ENCODE assay signal across 1 cellular context in the genomic region with DNA sequence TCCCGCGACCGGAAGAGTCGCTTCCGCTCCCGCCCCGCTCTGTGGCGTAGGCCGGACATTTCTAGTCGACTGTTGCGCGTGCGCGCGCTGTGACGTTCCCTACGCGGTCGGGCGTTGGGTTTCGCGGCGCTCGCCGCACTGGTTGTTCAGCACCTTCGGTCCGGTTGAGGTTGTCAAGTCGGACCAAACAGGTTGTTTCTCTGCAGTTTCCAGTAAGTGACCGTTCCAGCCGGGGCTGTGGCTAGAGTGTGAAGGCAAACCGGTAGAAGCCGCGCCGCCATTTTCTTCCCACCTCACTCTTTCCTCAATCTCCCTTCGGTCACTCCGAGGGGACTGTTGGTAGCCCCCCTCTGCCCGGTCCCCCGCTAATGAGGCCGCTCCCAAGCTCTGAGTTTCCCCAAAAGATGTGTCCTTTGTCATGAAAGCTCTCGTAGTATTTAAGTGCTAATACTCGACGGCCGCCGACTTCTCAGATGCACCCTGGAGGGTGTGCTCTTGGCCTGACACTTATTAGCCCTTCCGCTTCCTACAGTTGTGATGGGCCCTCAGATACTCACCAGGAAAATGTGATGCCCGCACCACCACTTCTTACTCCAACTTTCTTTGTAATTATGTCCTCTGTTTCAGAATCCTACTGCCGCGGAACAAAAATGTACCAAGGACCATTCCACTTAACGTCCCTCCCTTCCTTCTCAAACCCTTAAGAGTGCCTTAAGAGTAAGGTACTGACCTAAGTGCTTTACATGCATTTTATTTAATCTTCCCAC.
TF ChIP-seq lines count a peak whose summit lies in the region.

No MANE protein-coding gene starts in this region.

TF ChIP-seq in HepG2, 621 proteins besides CTCF, POLR2A, EP300 and RAD21 (continued from another document and continues in another):
- TF ChIP-seq, protein P1, sequence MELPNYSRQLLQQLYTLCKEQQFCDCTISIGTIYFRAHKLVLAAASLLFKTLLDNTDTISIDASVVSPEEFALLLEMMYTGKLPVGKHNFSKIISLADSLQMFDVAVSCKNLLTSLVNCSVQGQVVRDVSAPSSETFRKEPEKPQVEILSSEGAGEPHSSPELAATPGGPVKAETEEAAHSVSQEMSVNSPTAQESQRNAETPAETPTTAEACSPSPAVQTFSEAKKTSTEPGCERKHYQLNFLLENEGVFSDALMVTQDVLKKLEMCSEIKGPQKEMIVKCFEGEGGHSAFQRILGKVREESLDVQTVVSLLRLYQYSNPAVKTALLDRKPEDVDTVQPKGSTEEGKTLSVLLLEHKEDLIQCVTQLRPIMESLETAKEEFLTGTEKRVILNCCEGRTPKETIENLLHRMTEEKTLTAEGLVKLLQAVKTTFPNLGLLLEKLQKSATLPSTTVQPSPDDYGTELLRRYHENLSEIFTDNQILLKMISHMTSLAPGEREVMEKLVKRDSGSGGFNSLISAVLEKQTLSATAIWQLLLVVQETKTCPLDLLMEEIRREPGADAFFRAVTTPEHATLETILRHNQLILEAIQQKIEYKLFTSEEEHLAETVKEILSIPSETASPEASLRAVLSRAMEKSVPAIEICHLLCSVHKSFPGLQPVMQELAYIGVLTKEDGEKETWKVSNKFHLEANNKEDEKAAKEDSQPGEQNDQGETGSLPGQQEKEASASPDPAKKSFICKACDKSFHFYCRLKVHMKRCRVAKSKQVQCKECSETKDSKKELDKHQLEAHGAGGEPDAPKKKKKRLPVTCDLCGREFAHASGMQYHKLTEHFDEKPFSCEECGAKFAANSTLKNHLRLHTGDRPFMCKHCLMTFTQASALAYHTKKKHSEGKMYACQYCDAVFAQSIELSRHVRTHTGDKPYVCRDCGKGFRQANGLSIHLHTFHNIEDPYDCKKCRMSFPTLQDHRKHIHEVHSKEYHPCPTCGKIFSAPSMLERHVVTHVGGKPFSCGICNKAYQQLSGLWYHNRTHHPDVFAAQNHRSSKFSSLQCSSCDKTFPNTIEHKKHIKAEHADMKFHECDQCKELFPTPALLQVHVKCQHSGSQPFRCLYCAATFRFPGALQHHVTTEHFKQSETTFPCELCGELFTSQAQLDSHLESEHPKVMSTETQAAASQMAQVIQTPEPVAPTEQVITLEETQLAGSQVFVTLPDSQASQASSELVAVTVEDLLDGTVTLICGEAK (IDR thresholded peaks at IDR 0.05), result no peak
- TF ChIP-seq, protein P1 (CRISPR knock-in tag; IDR thresholded peaks at IDR 0.05), result peak; percentile 77
- TF ChIP-seq PRMT3 (CRISPR knock-in tag; IDR thresholded peaks at IDR 0.05; ENCODE audit: borderline replicate concordance, low read depth) (no peak), ARNT (IDR thresholded peaks at IDR 0.05) (no peak), KAT7 (CRISPR knock-in tag; IDR thresholded peaks at IDR 0.05; ENCODE audit: borderline replicate concordance) (peak; percentile 50; the same call in 1 of the 2 replicates), ZNF12 (CRISPR knock-in tag; IDR thresholded peaks at IDR 0.05) (peak; percentile 74), CAMTA2 (CRISPR knock-in tag; IDR thresholded peaks at IDR 0.05; ENCODE audit: borderline replicate concordance) (peak; percentile 88; the same call in 1 of the 2 replicates), TFE3 (CRISPR knock-in tag; IDR thresholded peaks at IDR 0.05) (peak; percentile 37), ZSCAN5A (CRISPR knock-in tag; IDR thresholded peaks at IDR 0.05; ENCODE audit: borderline replicate concordance) (peak; percentile 48; the same call in 1 of the 2 replicates), TAF15 (IDR thresholded peaks at IDR 0.05; ENCODE audit: low read depth, low read length, poor library complexity, severe bottlenecking) (no peak), ETV5 (CRISPR knock-in tag; IDR thresholded peaks at IDR 0.05; ENCODE audit: borderline replicate concordance) (peak; percentile 97), ISL2 (CRISPR knock-in tag; IDR thresholded peaks at IDR 0.05) (no peak), KDM4B (CRISPR knock-in tag; IDR thresholded peaks at IDR 0.05) (peak; percentile 55; the same call in 1 of the 2 replicates), KLF15 (CRISPR knock-in tag; IDR thresholded peaks at IDR 0.05; ENCODE audit: borderline replicate concordance) (peak; percentile 56; the same call in 1 of the 2 replicates), NFRKB (IDR thresholded peaks at IDR 0.05) (peak; percentile 35; the same call in 1 of the 2 replicates), ZNF256 (CRISPR knock-in tag; conservative IDR thresholded peaks at IDR 0.05) (peak; percentile 52; the same call in 1 of the 2 replicates), NFE2L2 (IDR thresholded peaks at IDR 0.05; ENCODE audit: low read length) (no peak), ZNF766 (CRISPR knock-in tag; IDR thresholded peaks at IDR 0.05; ENCODE audit: borderline replicate concordance) (peak; percentile 85), SP2 (CRISPR knock-in tag; IDR thresholded peaks at IDR 0.05) (peak; percentile 43; the same call in 1 of the 2 replicates), PAWR (CRISPR knock-in tag; IDR thresholded peaks at IDR 0.05; ENCODE audit: borderline replicate concordance) (0 out of 2 replicates have a peak, but pooled peaks have one; percentile 39), ZNF350 (CRISPR knock-in tag; IDR thresholded peaks at IDR 0.05; ENCODE audit: borderline replicate concordance, low read depth) (peak; percentile 79; the same call in 1 of the 2 replicates), ZNF746 (CRISPR knock-in tag; IDR thresholded peaks at IDR 0.05) (peak; percentile 89), ZFP37 (CRISPR knock-in tag; IDR thresholded peaks at IDR 0.05; ENCODE audit: borderline replicate concordance) (peak; percentile 51; the same call in 1 of the 2 replicates), ZNF20 (CRISPR knock-in tag; IDR thresholded peaks at IDR 0.05) (0 out of 2 replicates have a peak, but pooled peaks have one; percentile 50), ZNF274 (CRISPR knock-in tag; IDR thresholded peaks at IDR 0.05) (peak; percentile 92), ZNF672 (CRISPR knock-in tag; IDR thresholded peaks at IDR 0.05) (no peak), NFAT5 (CRISPR knock-in tag; IDR thresholded peaks at IDR 0.05) (peak; percentile 59; the same call in 1 of the 2 replicates)
- TF ChIP-seq, protein P2, sequence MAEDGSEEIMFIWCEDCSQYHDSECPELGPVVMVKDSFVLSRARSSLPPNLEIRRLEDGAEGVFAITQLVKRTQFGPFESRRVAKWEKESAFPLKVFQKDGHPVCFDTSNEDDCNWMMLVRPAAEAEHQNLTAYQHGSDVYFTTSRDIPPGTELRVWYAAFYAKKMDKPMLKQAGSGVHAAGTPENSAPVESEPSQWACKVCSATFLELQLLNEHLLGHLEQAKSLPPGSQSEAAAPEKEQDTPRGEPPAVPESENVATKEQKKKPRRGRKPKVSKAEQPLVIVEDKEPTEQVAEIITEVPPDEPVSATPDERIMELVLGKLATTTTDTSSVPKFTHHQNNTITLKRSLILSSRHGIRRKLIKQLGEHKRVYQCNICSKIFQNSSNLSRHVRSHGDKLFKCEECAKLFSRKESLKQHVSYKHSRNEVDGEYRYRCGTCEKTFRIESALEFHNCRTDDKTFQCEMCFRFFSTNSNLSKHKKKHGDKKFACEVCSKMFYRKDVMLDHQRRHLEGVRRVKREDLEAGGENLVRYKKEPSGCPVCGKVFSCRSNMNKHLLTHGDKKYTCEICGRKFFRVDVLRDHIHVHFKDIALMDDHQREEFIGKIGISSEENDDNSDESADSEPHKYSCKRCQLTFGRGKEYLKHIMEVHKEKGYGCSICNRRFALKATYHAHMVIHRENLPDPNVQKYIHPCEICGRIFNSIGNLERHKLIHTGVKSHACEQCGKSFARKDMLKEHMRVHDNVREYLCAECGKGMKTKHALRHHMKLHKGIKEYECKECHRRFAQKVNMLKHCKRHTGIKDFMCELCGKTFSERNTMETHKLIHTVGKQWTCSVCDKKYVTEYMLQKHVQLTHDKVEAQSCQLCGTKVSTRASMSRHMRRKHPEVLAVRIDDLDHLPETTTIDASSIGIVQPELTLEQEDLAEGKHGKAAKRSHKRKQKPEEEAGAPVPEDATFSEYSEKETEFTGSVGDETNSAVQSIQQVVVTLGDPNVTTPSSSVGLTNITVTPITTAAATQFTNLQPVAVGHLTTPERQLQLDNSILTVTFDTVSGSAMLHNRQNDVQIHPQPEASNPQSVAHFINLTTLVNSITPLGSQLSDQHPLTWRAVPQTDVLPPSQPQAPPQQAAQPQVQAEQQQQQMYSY (CRISPR knock-in tag; IDR thresholded peaks at IDR 0.05), result peak; percentile 47; the same call in 1 of the 2 replicates
- TF ChIP-seq, protein P3, sequence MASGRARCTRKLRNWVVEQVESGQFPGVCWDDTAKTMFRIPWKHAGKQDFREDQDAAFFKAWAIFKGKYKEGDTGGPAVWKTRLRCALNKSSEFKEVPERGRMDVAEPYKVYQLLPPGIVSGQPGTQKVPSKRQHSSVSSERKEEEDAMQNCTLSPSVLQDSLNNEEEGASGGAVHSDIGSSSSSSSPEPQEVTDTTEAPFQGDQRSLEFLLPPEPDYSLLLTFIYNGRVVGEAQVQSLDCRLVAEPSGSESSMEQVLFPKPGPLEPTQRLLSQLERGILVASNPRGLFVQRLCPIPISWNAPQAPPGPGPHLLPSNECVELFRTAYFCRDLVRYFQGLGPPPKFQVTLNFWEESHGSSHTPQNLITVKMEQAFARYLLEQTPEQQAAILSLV (CRISPR knock-in tag; IDR thresholded peaks at IDR 0.05; ENCODE audit: borderline replicate concordance), result peak; percentile 84; the same call in 1 of the 2 replicates
